10 cellular contexts compared by ENCODE assay signal in genomic region chr1:196877964-196878363, GRCh38. TPM values are rescaled to one million over a fixed set of nuclear protein-coding genes. Genes with fewer than 3 reads are reported as not detected.
DNase-seq lines count a peak whose midpoint lies in the region; TF ChIP-seq lines count a peak whose summit lies in the region.
"Had no signal": no experiment of that assay in that cellular context is flagged by ENCODE, and none has a peak within 500 bp of the region (broad histone marks: within the 10 kb centered on the region; RNA-seq: fewer than 3 reads in every experiment).

No MANE protein-coding gene starts in this region.

- H3K27ac Mint-ChIP-seq in glutamatergic neuron (ENCODE audit: unreplicated experiment): no peak overlapping the region

- H3K27me3 Mint-ChIP-seq in glutamatergic neuron (ENCODE audit: unreplicated experiment): peaks cover 2% of the 10 kb centered on the region

- H3K4me3 Mint-ChIP-seq in glutamatergic neuron (ENCODE audit: unreplicated experiment): peak overlapping the region; percentile 82

- TF ChIP-seq CTCF in glutamatergic neuron (IDR thresholded peaks at IDR 0.05; ENCODE audit: partially characterized antibody, unreplicated experiment): no peak
- TF ChIP-seq CTCF in lower leg skin (IDR thresholded peaks at IDR 0.05): no peak

- WGBS in lower leg skin, 2 donors: 7 to 12% methylated on average over 26 to 29 of the region's 29 CpGs

- H3K4me1 ChIP-seq in neuron (ENCODE audit: insufficient read depth, low read length): no peaks in the 10 kb centered on the region

- H3K9me3 Mint-ChIP-seq in glutamatergic neuron (ENCODE audit: unreplicated experiment): peaks cover under 1% of the 10 kb centered on the region

- no peaks in the 10 kb centered on the region for H3K36me3 ChIP-seq in neuron (ENCODE audit: insufficient read depth, low read length)
- H3K36me3 ChIP-seq: sigmoid colon had no signal

- H2AFZ ChIP-seq in neuron (ENCODE audit: low read depth, low read length): peak overlapping the region; percentile 51

- peaks cover 13% of the 10 kb centered on the region for H3K27me3 ChIP-seq in neuron (ENCODE audit: insufficient read depth, low read length)

- DNase-seq in DMS114 treated with DMSO at 0.1 percent for 48 hours (lab: John Stamatoyannopoulos, UW; ENCODE audit: unreplicated experiment) (peak; percentile 10), SK-N-DZ (ENCODE audit: low spot score) (peak; percentile 35), glutamatergic neuron (peak; percentile 28), NCI-H1092 treated with DMSO at 0.1 percent for 48 hours (lab: John Stamatoyannopoulos, UW) (no peak), cerebellar cortex (ENCODE audit: low spot score) (no peak), lower leg skin (ENCODE audit: low spot score in 2 of 2) (no peak)
- no peak for DNase-seq in activated CD4-positive, alpha-beta T cell treated with anti-CD3 and anti-CD28 coated beads, Interleukin-2, amount 50 U/mL, for 4 hours
- DNase-seq: NCI-H226, sigmoid colon had no signal

- H3K4me3 ChIP-seq in neuron (ENCODE audit: low read length) (peak overlapping the region; percentile 19), lower leg skin (ENCODE audit: low read depth, poor library complexity, severe bottlenecking) (no peak overlapping the region)
- H3K4me3 ChIP-seq: sigmoid colon had no signal

- TF ChIP-seq POLR2A in lower leg skin (IDR thresholded peaks at IDR 0.05): no peak

- intact Hi-C loops in lower leg skin (cut with DNase I; ENCODE audit: low total_unique reads): no loop called here

- no peaks in the 10 kb centered on the region for H3K9me3 ChIP-seq in neuron (ENCODE audit: low read length)
- H3K9me3 ChIP-seq: sigmoid colon had no signal

- H3K4me1 Mint-ChIP-seq in glutamatergic neuron (ENCODE audit: low read depth, unreplicated experiment): no peaks in the 10 kb centered on the region

- H3K36me3 Mint-ChIP-seq in glutamatergic neuron (ENCODE audit: unreplicated experiment): no peaks in the 10 kb centered on the region

RNA-seq across cellular contexts. Expression of gene CFHR4, which starts 9.9 kb away (rescaled TPM):
- not detected in 2 replicates for polyA plus RNA-seq in SK-N-DZ (2014; cell fraction: cytosol; rRNA removed)
- not detected in 2 replicates for polyA plus RNA-seq in SK-N-DZ (2014; cell fraction: nucleus; rRNA removed)
- not detected for total RNA-seq in glutamatergic neuron (ENCODE audit: unreplicated experiment)
- not detected for total RNA-seq in lower leg skin
- total RNA-seq: sigmoid colon had no signal
- polyA plus RNA-seq: sigmoid colon had no signal

RNA-seq across cellular contexts. Expression of gene CFHR1, which starts 58.4 kb away (rescaled TPM):
- polyA plus RNA-seq in SK-N-DZ (2014; cell fraction: cytosol; rRNA removed): 0.23 TPM in 1 of 2 replicates, not detected in the other
- not detected in 2 replicates for polyA plus RNA-seq in SK-N-DZ (2014; cell fraction: nucleus; rRNA removed)
- total RNA-seq in glutamatergic neuron (ENCODE audit: unreplicated experiment): not detected
- not detected for total RNA-seq in lower leg skin

Comparison
In these comparisons a context has a peak if more than half of its experiments do, and no peak if none do; other contexts are left out.
1. DNase-seq: peak in DMS114 treated with DMSO at 0.1 percent for 48 hours (single experiment), SK-N-DZ (single experiment) and glutamatergic neuron (single experiment); none in activated CD4-positive, alpha-beta T cell treated with anti-CD3 and anti-CD28 coated beads, Interleukin-2, amount 50 U/mL, for 4 hours (0 of 2), NCI-H1092 treated with DMSO at 0.1 percent for 48 hours (single experiment), cerebellar cortex (single experiment) and lower leg skin (0 of 2).